In the genomic region with DNA sequence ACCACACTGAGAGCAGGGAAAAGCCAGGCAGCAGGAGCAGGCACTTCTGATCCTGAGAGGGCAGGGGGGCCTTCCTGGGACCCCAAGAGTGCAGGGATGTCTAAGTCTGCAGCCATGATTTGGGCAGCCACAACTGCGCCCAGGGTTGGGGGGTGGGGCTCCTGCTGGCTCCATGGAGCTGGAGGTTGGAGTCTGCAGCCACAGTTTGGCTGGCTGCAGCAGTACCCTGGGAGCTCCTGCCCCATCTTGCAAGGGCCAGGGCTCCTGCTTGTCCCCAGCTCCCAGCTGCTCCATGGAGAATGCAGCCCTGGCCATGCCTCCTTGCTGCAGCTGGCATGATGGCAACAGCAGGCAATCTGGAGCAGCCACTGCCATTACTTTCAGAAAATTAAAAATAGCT, we compare ENCODE assay signal across 33 cellular contexts.
"Had no signal": no experiment of that assay in that cellular context is flagged by ENCODE, and none has a peak within 500 bp of the region (broad histone marks: within the 10 kb centered on the region; RNA-seq: fewer than 3 reads in every experiment).

No MANE protein-coding gene starts in this region.

- H3K4me1 ChIP-seq: adrenal gland, ascending aorta, body of pancreas, breast epithelium had no signal

- H3K27ac ChIP-seq: adrenal gland, ascending aorta, body of pancreas, brain microvascular endothelial cell, breast epithelium, cardiac muscle cell had no signal

- H3K9me3 ChIP-seq: adrenal gland, body of pancreas had no signal

- H3K27me3 ChIP-seq: adrenal gland, ascending aorta, body of pancreas, brain microvascular endothelial cell, breast epithelium, cardiac muscle cell had no signal

- DNase-seq: activated effector memory CD4-positive, alpha-beta T cell treated with anti-CD3 and anti-CD28 coated beads, Interleukin-2, amount 50 U/mL, for 16 hours; activated effector memory CD4-positive, alpha-beta T cell treated with Interleukin-2 at 50 U/mL for 16 hours; activated gamma-delta T cell; activated gamma-delta T cell treated with Interleukin-2 at 50 U/mL for 16 hours; activated naive CD4-positive, alpha-beta T cell; activated naive CD4-positive, alpha-beta T cell treated with anti-CD3 and anti-CD28 coated beads for 36 hours; activated naive CD4-positive, alpha-beta T cell treated with anti-CD3 and anti-CD28 coated beads, Interleukin-2, amount 10 ng/mL, durations not matched to agents 7 days and 5 days; activated naive CD4-positive, alpha-beta T cell treated with anti-CD3 and anti-CD28 coated beads, Interleukin-2, amount 50 U/mL, for 16 hours; activated naive CD4-positive, alpha-beta T cell treated with Interleukin-2 at 50 U/mL for 16 hours; activated naive CD8-positive, alpha-beta T cell treated with anti-CD3 and anti-CD28 coated beads for 36 hours; activated naive CD8-positive, alpha-beta T cell treated with anti-CD3 and anti-CD28 coated beads, Interleukin-2, amount 10 ng/mL, durations not matched to agents 7 days and 5 days; activated naive CD8-positive, alpha-beta T cell treated with anti-CD3 and anti-CD28 coated beads, Interleukin-2, amount 50 U/mL, for 24 hours; activated T-cell treated with anti-CD3 and anti-CD28 coated beads for 4 hours; activated T-cell treated with anti-CD3 and anti-CD28 coated beads, Interleukin-2, amount 50 U/mL, for 1 hour; activated T-cell treated with anti-CD3 and anti-CD28 coated beads, Interleukin-2, amount 50 U/mL, for 24 hours; activated T-cell treated with anti-CD3 and anti-CD28 coated beads, Interleukin-2, amount 50 U/mL, for 4 hours; activated T-cell treated with anti-CD3 and anti-CD28 coated beads, Interleukin-2, amount 50 U/mL, for 48 hours; activated T-cell treated with anti-CD3 and anti-CD28 coated beads, Interleukin-2, amount 50 U/mL, for 72 hours; adrenal gland; amniotic stem cell; amygdala; anterior cingulate cortex; aorta; body of pancreas; brain microvascular endothelial cell; caudate nucleus; central memory CD4-positive, alpha-beta T cell; cerebellar nuclear complex had no signal

- H3K36me3 ChIP-seq: adrenal gland, ascending aorta, brain microvascular endothelial cell, breast epithelium, cardiac muscle cell had no signal

- H3K4me3 ChIP-seq: adrenal gland, ascending aorta, body of pancreas, breast epithelium, cardiac muscle cell had no signal

- FAIRE-seq: astrocyte, bronchial epithelial cell had no signal
